ENCODE assay signal across 22 cellular contexts in genomic region chr11:108293229-108293628, GRCh38.
"Had no signal": no experiment of that assay in that cellular context is flagged by ENCODE, and none has a peak within 500 bp of the region (broad histone marks: within the 10 kb centered on the region; RNA-seq: fewer than 3 reads in every experiment).

No MANE protein-coding gene starts in this region.

- FAIRE-seq: endothelial cell of umbilical vein had no signal

- H3K4me3 Mint-ChIP-seq: immature natural killer cell, mesothelial cell of epicardium, naive B cell had no signal

- H3K27me3 Mint-ChIP-seq: naive B cell had no signal

- H3K4me1 Mint-ChIP-seq: mesothelial cell of epicardium had no signal

- H3K27me3 ChIP-seq: dorsolateral prefrontal cortex, esophagus muscularis mucosa, foreskin keratinocyte, gastroesophageal sphincter, heart left ventricle, hepatocyte, left lung had no signal

- H3K27ac Mint-ChIP-seq: mesothelial cell of epicardium had no signal

- H3K4me3 ChIP-seq: coronary artery, dorsolateral prefrontal cortex, esophagus muscularis mucosa, gastroesophageal sphincter, heart left ventricle, hepatocyte, left lung, lower lobe of right lung, mucosa of descending colon had no signal

- DNase-seq: dermis blood vessel endothelial cell; dorsolateral prefrontal cortex; effector CD4-positive, alpha-beta T cell; effector memory CD4-positive, alpha-beta T cell; foreskin keratinocyte; heart left ventricle; hypothalamus; immature natural killer cell; islet precursor cell; left cardiac atrium; left lung; left ventricle myocardium superior; lower lobe of right lung; mesenchymal stem cell; mucosa of descending colon; naive B cell had no signal

- H3K4me1 ChIP-seq: esophagus muscularis mucosa, foreskin keratinocyte, gastroesophageal sphincter, heart left ventricle, left lung, lower lobe of right lung had no signal

- H3K4me2 ChIP-seq: hepatocyte had no signal

- H3K9me3 ChIP-seq: esophagus muscularis mucosa, gastroesophageal sphincter, heart left ventricle, left lung, lower lobe of right lung, mucosa of descending colon had no signal

- H3K27ac ChIP-seq: coronary artery, esophagus muscularis mucosa, foreskin keratinocyte, gastroesophageal sphincter, heart left ventricle, hepatocyte, left lung, lower lobe of right lung had no signal

- H2AFZ ChIP-seq: hepatocyte had no signal

- ATAC-seq: foreskin keratinocyte, gastroesophageal sphincter, heart left ventricle, left cardiac atrium, left lung, left ventricle myocardium superior, lower lobe of right lung, mucosa of descending colon had no signal

- H3K9me3 Mint-ChIP-seq: immature natural killer cell, naive B cell had no signal
